Comparison of ENCODE assay signal across 8 cellular contexts in genomic region chr2:215311625-215312394, GRCh38. TPM values are rescaled to one million over a fixed set of nuclear protein-coding genes. Genes with fewer than 3 reads are reported as not detected.
DNase-seq lines count a peak whose midpoint lies in the region; ATAC-seq and TF ChIP-seq lines count a peak whose summit lies in the region.

Gene ATIC (plus strand): TSS chr2:215312059. CDS start chr2:215312143, 84 bp downstream.

- peaks cover 25 to 47% (median 33%) of the 10 kb centered on the region in 10 experiments for H3K4me1 ChIP-seq in BLaER1 treated with 17β-estradiol and CSF1 and Interleukin-3, amounts not matched to agents 10 nM and 100 nM
- H3K4me1 ChIP-seq in left lung: peaks cover 8 to 18% of the 10 kb centered on the region in 2 donors

- no peaks in the 10 kb centered on the region for H3K9me3 Mint-ChIP-seq in dendritic cell treated with granulocyte-macrophage colony-stimulating factor and Interleukin-4, amounts not matched to agents 40 ng/mL and 50 ng/mL, for 4 days

- DNase-seq in NCI-H748 (lab: John Stamatoyannopoulos, UW; ENCODE audit: unreplicated experiment) (peak; percentile 97), left lung (peak; percentile 95 to 98)
- DNase-seq in activated CD4-positive, alpha-beta T cell treated with anti-CD3 and anti-CD28 coated beads, Interleukin-2, amount 50 U/mL, for 24 hours (ENCODE audit: low read depth in 1 of 2, low spot score in 1 of 2): peak; percentile 78 to 88
- peak; percentile 82 to 83 for DNase-seq in stimulated activated CD4-positive, alpha-beta T cell treated with anti-CD3 and anti-CD28 coated beads, Interleukin-2, amount 100 ng/mL, for 48 hours

- peaks cover 28% of the 10 kb centered on the region for H3K36me3 Mint-ChIP-seq in dendritic cell treated with granulocyte-macrophage colony-stimulating factor and Interleukin-4, amounts not matched to agents 40 ng/mL and 50 ng/mL, for 4 days (ENCODE audit: low read depth)

- H3K9me3 ChIP-seq in BLaER1 treated with 17β-estradiol and CSF1 and Interleukin-3, amounts not matched to agents 10 nM and 100 nM (replicated peaks in 1 of 11): 0 out of 22 replicates have a peak, but pooled peaks cover 0 to 3% (median 0%) of the 10 kb centered on the region in 11 experiments
- H3K9me3 ChIP-seq in left lung: no peaks in the 10 kb centered on the region

- peak within 1 kb of the TSS; percentile 87 for H3K27ac Mint-ChIP-seq in dendritic cell treated with granulocyte-macrophage colony-stimulating factor and Interleukin-4, amounts not matched to agents 40 ng/mL and 50 ng/mL, for 4 days

- peak within 1 kb of the TSS; percentile 83 to 96 (median 91) for H3K9ac ChIP-seq in BLaER1 treated with 17β-estradiol and CSF1 and Interleukin-3, amounts not matched to agents 10 nM and 100 nM

- peaks cover 8 to 43% (median 37%) of the 10 kb centered on the region in 11 experiments; a peak in 20 of 22 replicates for H3K36me3 ChIP-seq in BLaER1 treated with 17β-estradiol and CSF1 and Interleukin-3, amounts not matched to agents 10 nM and 100 nM
- H3K36me3 ChIP-seq in left lung: peaks cover 0 to 3% of the 10 kb centered on the region in 2 donors

- peak within 1 kb of the TSS; percentile 82 to 97 (median 91) for H3K4me2 ChIP-seq in BLaER1 treated with 17β-estradiol and CSF1 and Interleukin-3, amounts not matched to agents 10 nM and 100 nM

- peak within 1 kb of the TSS; percentile 86 for H3K4me3 Mint-ChIP-seq in dendritic cell treated with granulocyte-macrophage colony-stimulating factor and Interleukin-4, amounts not matched to agents 40 ng/mL and 50 ng/mL, for 4 days

- peaks cover 0 to 6% (median 0%) of the 10 kb centered on the region in 11 experiments; a peak in 3 of 22 replicates for H4K20me1 ChIP-seq in BLaER1 treated with 17β-estradiol and CSF1 and Interleukin-3, amounts not matched to agents 10 nM and 100 nM

- peak within 1 kb of the TSS; percentile 67 to 97 (median 94); a peak in 21 of 22 replicates for H3K27ac ChIP-seq in BLaER1 treated with 17β-estradiol and CSF1 and Interleukin-3, amounts not matched to agents 10 nM and 100 nM
- H3K27ac ChIP-seq in left lung: peak within 1 kb of the TSS; percentile 76 to 81

- H3K27me3 ChIP-seq in BLaER1 treated with 17β-estradiol and CSF1 and Interleukin-3, amounts not matched to agents 10 nM and 100 nM: no peaks in the 10 kb centered on the region
- H3K27me3 ChIP-seq in left lung: peaks cover 0 to 8% of the 10 kb centered on the region in 2 donors

- peak; percentile 97 for ATAC-seq in GM19351 (IDR thresholded peaks at IDR 0.05; ENCODE audit: unreplicated experiment)
- peak; percentile 99 for ATAC-seq in HG03521 (IDR thresholded peaks at IDR 0.05; ENCODE audit: unreplicated experiment)
- peak; percentile 99 for ATAC-seq in left lung

- peak within 1 kb of the TSS; percentile 65 to 80 (median 76) for H3K4me3 ChIP-seq in BLaER1 treated with 17β-estradiol and CSF1 and Interleukin-3, amounts not matched to agents 10 nM and 100 nM
- H3K4me3 ChIP-seq in left lung: peak within 1 kb of the TSS; percentile 66 to 73

- intact Hi-C loops in dendritic cell treated with granulocyte-macrophage colony-stimulating factor and Interleukin-4, amounts not matched to agents 40 ng/mL and 50 ng/mL, for 4 days (cut with micrococcal nuclease): loop anchor here (5.0 kb wide), 1 partner anchor 505 kb away; the partner anchor contains the start of gene BARD1
- intact Hi-C loops in left lung (cut with DNase I): no loop called here

- peaks cover 26% of the 10 kb centered on the region for H3K4me1 Mint-ChIP-seq in dendritic cell treated with granulocyte-macrophage colony-stimulating factor and Interleukin-4, amounts not matched to agents 40 ng/mL and 50 ng/mL, for 4 days (ENCODE audit: low read depth)

- no peaks in the 10 kb centered on the region for H3K27me3 Mint-ChIP-seq in dendritic cell treated with granulocyte-macrophage colony-stimulating factor and Interleukin-4, amounts not matched to agents 40 ng/mL and 50 ng/mL, for 4 days

- TF ChIP-seq CTCF in left lung (IDR thresholded peaks at IDR 0.05): no peak

RNA-seq across cellular contexts. Expression of gene ATIC, which starts in this region (rescaled TPM):
- 10 to 100 TPM; 78.6 to 98.2 TPM for total RNA-seq in left lung

Comparison
In these comparisons a context has a peak if more than half of its experiments do, and no peak if none do; other contexts are left out.
1. Peak in every context shown above with its lines: DNase-seq, ATAC-seq, H3K4me3 ChIP-seq and H3K27ac ChIP-seq.